In the genomic region with DNA sequence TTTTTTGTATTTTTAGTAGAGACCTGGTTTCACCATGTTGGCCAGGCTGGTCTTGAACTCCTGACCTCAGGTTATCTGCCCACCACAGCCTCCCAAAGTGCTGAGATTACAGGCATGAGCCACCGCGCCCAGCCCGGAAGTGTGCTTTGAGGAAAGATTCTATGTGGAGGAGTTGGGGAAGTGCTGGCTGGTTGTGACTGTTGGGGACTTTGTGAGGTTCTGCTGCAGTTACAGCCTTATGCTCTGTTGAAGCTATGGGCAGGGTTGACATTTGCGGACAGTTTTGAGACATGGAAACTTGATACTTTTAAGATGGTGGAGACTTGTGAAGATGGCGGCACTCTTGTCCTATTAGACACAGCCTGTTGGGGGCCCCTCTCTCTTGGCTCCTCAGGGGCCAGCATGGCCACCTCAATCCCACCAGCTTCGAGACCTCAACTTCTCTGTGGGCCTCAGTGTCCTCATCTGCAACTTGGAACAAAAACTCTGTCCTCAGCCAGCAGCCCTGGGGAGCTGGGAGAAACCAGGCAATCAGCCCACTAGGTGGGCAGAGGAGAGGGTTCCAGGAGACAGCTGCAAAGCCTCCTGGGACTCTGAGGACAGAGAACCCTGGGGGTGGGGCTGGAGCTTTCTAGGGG, we compare ENCODE assay signal across 11 cellular contexts. TPM values are rescaled to one million over a fixed set of nuclear protein-coding genes. Genes with fewer than 3 reads are reported as not detected.
DNase-seq lines count a peak whose midpoint lies in the region; ATAC-seq and TF ChIP-seq lines count a peak whose summit lies in the region.
"Had no signal": no experiment of that assay in that cellular context is flagged by ENCODE, and none has a peak within 500 bp of the region (broad histone marks: within the 10 kb centered on the region; RNA-seq: fewer than 3 reads in every experiment).

No MANE protein-coding gene starts in this region.

- H3K27me3 ChIP-seq in ascending aorta = no peaks in the 10 kb centered on the region

- H3K9me3 ChIP-seq in ascending aorta (no peaks in the 10 kb centered on the region), mesodermal cell (ENCODE audit: control insufficient read depth, low read length) (no peaks in the 10 kb centered on the region)

- H3K27me3 Mint-ChIP-seq in natural killer cell (ENCODE audit: low read depth in 2 of 2) = peaks cover 24 to 32% of the 10 kb centered on the region in 2 donors
- H3K27me3 Mint-ChIP-seq in natural killer cell treated with Interleukin-12 subunit alpha and Interleukin-12 subunit beta and Interleukin-15 and Interleukin-18, amount 100 ng/mL, for 72 hours = peaks cover 24 to 31% of the 10 kb centered on the region in 2 donors

- DNase-seq in natural killer cell (no peak), ascending aorta (ENCODE audit: low spot score in 2 of 2) (no peak), AG08396 (ENCODE audit: low spot score) (no peak), omental fat pad (ENCODE audit: low spot score) (no peak), NCI-H2196 treated with DMSO at 0.1 percent for 48 hours (lab: John Stamatoyannopoulos, UW; ENCODE audit: unreplicated experiment) (no peak)
- DNase-seq in natural killer cell treated with Interleukin-12 subunit alpha and Interleukin-12 subunit beta and Interleukin-15 and Interleukin-18, amount 100 ng/mL, for 72 hours (ENCODE audit: low spot score) = no peak
- no peak for DNase-seq in stimulated activated naive CD4-positive, alpha-beta T cell (lab: John Stamatoyannopoulos, UW)
- DNase-seq: NCI-H1436, SHP77 treated with DMSO at 0.1 percent for 48 hours had no signal

- no peaks in the 10 kb centered on the region for H3K9me3 Mint-ChIP-seq in natural killer cell
- no peaks in the 10 kb centered on the region for H3K9me3 Mint-ChIP-seq in natural killer cell treated with Interleukin-12 subunit alpha and Interleukin-12 subunit beta and Interleukin-15 and Interleukin-18, amount 100 ng/mL, for 72 hours

- H3K4me3 ChIP-seq in ascending aorta = no peak overlapping the region
- H3K4me3 ChIP-seq in mesodermal cell (ENCODE audit: extremely low read depth, insufficient read depth, low read length, poor library complexity, severe bottlenecking) = peak overlapping the region; percentile 46

- H3K36me3 Mint-ChIP-seq in natural killer cell = no peaks in the 10 kb centered on the region
- H3K36me3 Mint-ChIP-seq in natural killer cell treated with Interleukin-12 subunit alpha and Interleukin-12 subunit beta and Interleukin-15 and Interleukin-18, amount 100 ng/mL, for 72 hours = no peaks in the 10 kb centered on the region

- ATAC-seq in natural killer cell (no peak), omental fat pad (ENCODE audit: low FRiP score) (no peak)
- no peak for ATAC-seq in natural killer cell treated with Interleukin-12 subunit alpha and Interleukin-12 subunit beta and Interleukin-15 and Interleukin-18, amount 100 ng/mL, for 72 hours

- H3K4me1 ChIP-seq in ascending aorta (peaks cover 3 to 17% of the 10 kb centered on the region in 2 donors), mesodermal cell (ENCODE audit: control insufficient read depth, insufficient read depth, low read length, poor library complexity, severe bottlenecking) (peaks cover 28% of the 10 kb centered on the region)

- H3K36me3 ChIP-seq in ascending aorta = no peaks in the 10 kb centered on the region
- H3K36me3 ChIP-seq in mesodermal cell (ENCODE audit: control insufficient read depth, insufficient read depth, low read length) = no peaks in the 10 kb centered on the region

- H3K4me1 Mint-ChIP-seq in natural killer cell = peaks cover 5 to 30% of the 10 kb centered on the region in 2 donors
- peaks cover 13 to 15% of the 10 kb centered on the region in 2 donors for H3K4me1 Mint-ChIP-seq in natural killer cell treated with Interleukin-12 subunit alpha and Interleukin-12 subunit beta and Interleukin-15 and Interleukin-18, amount 100 ng/mL, for 72 hours (ENCODE audit: low read depth in 2 of 2)

- peak overlapping the region; percentile 52 for H3K4me3 Mint-ChIP-seq in natural killer cell
- H3K4me3 Mint-ChIP-seq in natural killer cell treated with Interleukin-12 subunit alpha and Interleukin-12 subunit beta and Interleukin-15 and Interleukin-18, amount 100 ng/mL, for 72 hours = no peak overlapping the region

- H3K27ac Mint-ChIP-seq in natural killer cell = peak overlapping the region in 1 of 2 donors; percentile 42
- no peak overlapping the region for H3K27ac Mint-ChIP-seq in natural killer cell treated with Interleukin-12 subunit alpha and Interleukin-12 subunit beta and Interleukin-15 and Interleukin-18, amount 100 ng/mL, for 72 hours

- TF ChIP-seq CTCF in natural killer cell (IDR thresholded peaks at IDR 0.05) = no peak
- no peak for TF ChIP-seq CTCF in ascending aorta (IDR thresholded peaks at IDR 0.05)
- TF ChIP-seq CTCF in omental fat pad (IDR thresholded peaks at IDR 0.05) = no peak

- 81 to 100% methylated on average over 1 to 4 of the region's 6 CpGs for WGBS in mesodermal cell (ENCODE audit: insufficient coverage in 2 of 2), 2 experiments

- peak overlapping the region; percentile 87 to 88 for H3K27ac ChIP-seq in ascending aorta
- peak overlapping the region; percentile 81 for H3K27ac ChIP-seq in mesodermal cell (ENCODE audit: low read depth, low read length, severe bottlenecking)

- intact Hi-C loops in natural killer cell (cut with micrococcal nuclease) (no loop called here), ascending aorta (cut with DNase I) (loop anchor here (2.0 kb wide), 1 partner anchor 27 kb away; no protein-coding TSS in a partner anchor)

RNA-seq across cellular contexts. Expression of a gene that starts 24.9 kb away (rescaled TPM):
- total RNA-seq in natural killer cell (not detected), ascending aorta (not detected), omental fat pad (not detected)
- not detected for total RNA-seq in natural killer cell treated with Interleukin-12 subunit alpha and Interleukin-12 subunit beta and Interleukin-15 and Interleukin-18, amount 100 ng/mL, for 72 hours
- 0.29 TPM for polyA plus RNA-seq in mesodermal cell (2013, experiment 1 of 2)
- polyA plus RNA-seq in mesodermal cell (2013, experiment 2 of 2) = not detected
- total RNA-seq: endothelial cell of umbilical vein had no signal
- polyA plus RNA-seq: endothelial cell of umbilical vein had no signal

RNA-seq across cellular contexts. Expression of a gene that starts 29.9 kb away (rescaled TPM):
- 10 to 100 TPM; 17.1 to 23.5 (median 17.1) TPM for total RNA-seq in natural killer cell
- total RNA-seq in natural killer cell treated with Interleukin-12 subunit alpha and Interleukin-12 subunit beta and Interleukin-15 and Interleukin-18, amount 100 ng/mL, for 72 hours = 10 to 100 TPM; 28.9 to 63.1 TPM
- total RNA-seq in ascending aorta = 6.9 TPM
- 60.6 TPM for polyA plus RNA-seq in mesodermal cell (2013, experiment 1 of 2)
- 49.5 TPM for polyA plus RNA-seq in mesodermal cell (2013, experiment 2 of 2)
- total RNA-seq in omental fat pad = 10 to 100 TPM; 15.8 to 37.9 (median 20.3) TPM

RNA-seq across cellular contexts. Expression of a gene that starts 45.9 kb away (rescaled TPM):
- total RNA-seq in natural killer cell (10 to 100 TPM; 21.9 to 35.4 (median 32.4) TPM), ascending aorta (29.7 TPM), omental fat pad (10 to 100 TPM; 14.5 to 35.4 (median 16.3) TPM)
- 10 to 100 TPM; 31.0 to 42.5 TPM for total RNA-seq in natural killer cell treated with Interleukin-12 subunit alpha and Interleukin-12 subunit beta and Interleukin-15 and Interleukin-18, amount 100 ng/mL, for 72 hours
- polyA plus RNA-seq in mesodermal cell (2013, experiment 1 of 2) = 16.8 TPM
- polyA plus RNA-seq in mesodermal cell (2013, experiment 2 of 2) = 13.4 TPM
